20 cellular contexts compared by ENCODE assay signal in genomic region chr2:238183846-238184245, GRCh38. TPM values are rescaled to one million over a fixed set of nuclear protein-coding genes. Genes with fewer than 3 reads are reported as not detected.
"Had no signal": no experiment of that assay in that cellular context is flagged by ENCODE, and none has a peak within 500 bp of the region (broad histone marks: within the 10 kb centered on the region; RNA-seq: fewer than 3 reads in every experiment).

No MANE protein-coding gene starts in this region.

- H3K9me3 Mint-ChIP-seq: activated B cell treated with CpG ODN at 0.5 μM for 24 hours; activated CD4-positive, alpha-beta T cell treated with anti-CD3 and anti-CD28 coated beads, Interleukin-2, amount 10 ng/mL, durations not matched to agents 7 days and 5 days; activated naive CD4-positive, alpha-beta T cell treated with anti-CD3 and anti-CD28 coated beads, Interleukin-2, amount 10 ng/mL, durations not matched to agents 7 days and 5 days; activated T-helper 2 cell treated with anti-CD3 and anti-CD28 coated beads, Interferon-gamma antibody, Interleukin-2, Interleukin-4, amounts not matched to agents 10 μg/mL and 5 μg/mL and 100 μg/mL, durations not matched to agents 14 hours and 24 hours and 36 hours; T-helper 2 cell treated with Interferon-gamma antibody and Interleukin-4, amounts not matched to agents 5 μg/mL and 100 μg/mL, for 36 hours had no signal

- H3K9me3 ChIP-seq: body of pancreas, gastroesophageal sphincter, heart right ventricle, pancreas, spleen, tibial nerve, uterus had no signal

- H3K27me3 ChIP-seq: body of pancreas, gastroesophageal sphincter, heart right ventricle, pancreas, spleen, tibial nerve, uterus had no signal

- H3K36me3 ChIP-seq: uterus had no signal

- H3K27me3 Mint-ChIP-seq: activated B cell treated with CpG ODN at 0.5 μM for 24 hours; activated CD4-positive, alpha-beta T cell treated with anti-CD3 and anti-CD28 coated beads, Interleukin-2, amount 10 ng/mL, durations not matched to agents 7 days and 5 days; activated CD8-positive, alpha-beta memory T cell treated with anti-CD3 and anti-CD28 coated beads, Interleukin-2, amount 10 ng/mL, durations not matched to agents 7 days and 5 days; activated naive CD4-positive, alpha-beta T cell treated with anti-CD3 and anti-CD28 coated beads, Interleukin-2, amount 10 ng/mL, durations not matched to agents 7 days and 5 days had no signal

- DNase-seq: activated B cell treated with CpG ODN at 0.5 μM for 24 hours; activated CD4-positive, alpha-beta T cell treated with anti-CD3 and anti-CD28 coated beads, Interleukin-2, amount 10 ng/mL, durations not matched to agents 7 days and 5 days; activated CD8-positive, alpha-beta memory T cell treated with anti-CD3 and anti-CD28 coated beads, Interleukin-2, amount 10 ng/mL, durations not matched to agents 7 days and 5 days; activated naive CD4-positive, alpha-beta T cell treated with anti-CD3 and anti-CD28 coated beads, Interleukin-2, amount 10 ng/mL, durations not matched to agents 7 days and 5 days; body of pancreas; central memory CD4-positive, alpha-beta T cell; cortex of kidney; effector memory CD4-positive, alpha-beta T cell; heart right ventricle; left colon; midbrain; pancreas; spleen; uterus had no signal

- H3K4me1 ChIP-seq: body of pancreas, gastroesophageal sphincter, pancreas, uterus had no signal

- H3K4me1 Mint-ChIP-seq: activated B cell treated with CpG ODN at 0.5 μM for 24 hours had no signal

- H3K27ac ChIP-seq: body of pancreas, gastroesophageal sphincter, heart right ventricle, pancreas, spleen, tibial nerve, uterus had no signal

- ATAC-seq: activated CD8-positive, alpha-beta memory T cell treated with anti-CD3 and anti-CD28 coated beads, Interleukin-2, amount 10 ng/mL, durations not matched to agents 7 days and 5 days; body of pancreas; gastroesophageal sphincter; heart right ventricle; left colon; pancreas; sciatic nerve had no signal

- H3K27ac Mint-ChIP-seq: activated B cell treated with CpG ODN at 0.5 μM for 24 hours; activated CD4-positive, alpha-beta T cell treated with anti-CD3 and anti-CD28 coated beads, Interleukin-2, amount 10 ng/mL, durations not matched to agents 7 days and 5 days; activated naive CD4-positive, alpha-beta T cell treated with anti-CD3 and anti-CD28 coated beads, Interleukin-2, amount 10 ng/mL, durations not matched to agents 7 days and 5 days; activated T-helper 2 cell treated with anti-CD3 and anti-CD28 coated beads, Interferon-gamma antibody, Interleukin-2, Interleukin-4, amounts not matched to agents 10 μg/mL and 5 μg/mL and 100 μg/mL, durations not matched to agents 14 hours and 24 hours and 36 hours; T-helper 2 cell treated with Interferon-gamma antibody and Interleukin-4, amounts not matched to agents 5 μg/mL and 100 μg/mL, for 36 hours had no signal

- H3K4me3 ChIP-seq: body of pancreas, gastroesophageal sphincter, heart right ventricle, lung, pancreas, spleen, tibial nerve, uterus had no signal

- H3K4me3 Mint-ChIP-seq: activated B cell treated with CpG ODN at 0.5 μM for 24 hours; activated CD4-positive, alpha-beta T cell treated with anti-CD3 and anti-CD28 coated beads, Interleukin-2, amount 10 ng/mL, durations not matched to agents 7 days and 5 days; activated CD8-positive, alpha-beta memory T cell treated with anti-CD3 and anti-CD28 coated beads, Interleukin-2, amount 10 ng/mL, durations not matched to agents 7 days and 5 days; activated naive CD4-positive, alpha-beta T cell treated with anti-CD3 and anti-CD28 coated beads, Interleukin-2, amount 10 ng/mL, durations not matched to agents 7 days and 5 days; T-helper 2 cell treated with Interferon-gamma antibody and Interleukin-4, amounts not matched to agents 5 μg/mL and 100 μg/mL, for 36 hours had no signal

RNA-seq across cellular contexts. Expression of gene ERFE, which starts 25.1 kb away (rescaled TPM):
- total RNA-seq: activated B cell treated with CpG ODN at 0.5 μM for 24 hours; activated CD4-positive, alpha-beta T cell treated with anti-CD3 and anti-CD28 coated beads, Interleukin-2, amount 10 ng/mL, durations not matched to agents 7 days and 5 days; activated CD8-positive, alpha-beta memory T cell treated with anti-CD3 and anti-CD28 coated beads, Interleukin-2, amount 10 ng/mL, durations not matched to agents 7 days and 5 days; tibial nerve had no signal

RNA-seq across cellular contexts. Expression of gene KLHL30, which starts 45.4 kb away (rescaled TPM):
- total RNA-seq: activated B cell treated with CpG ODN at 0.5 μM for 24 hours; activated CD4-positive, alpha-beta T cell treated with anti-CD3 and anti-CD28 coated beads, Interleukin-2, amount 10 ng/mL, durations not matched to agents 7 days and 5 days; activated CD8-positive, alpha-beta memory T cell treated with anti-CD3 and anti-CD28 coated beads, Interleukin-2, amount 10 ng/mL, durations not matched to agents 7 days and 5 days; activated T-helper 2 cell treated with anti-CD3 and anti-CD28 coated beads, Interferon-gamma antibody, Interleukin-2, Interleukin-4, amounts not matched to agents 10 μg/mL and 5 μg/mL and 100 μg/mL, durations not matched to agents 14 hours and 24 hours and 36 hours had no signal
